8 cellular contexts compared by ENCODE assay signal in genomic region chr16:23835390-23836077, GRCh38. TPM values are rescaled to one million over a fixed set of nuclear protein-coding genes. Genes with fewer than 3 reads are reported as not detected.
A peak's percentile ranks its signal among the peaks of the same experiment; 100 is the strongest.
DNase-seq lines count a peak whose midpoint lies in the region; ATAC-seq and TF ChIP-seq lines count a peak whose summit lies in the region.

Gene PRKCB (plus strand): TSS chr16:23835983.

- H3K36me3 Mint-ChIP-seq in activated CD4-positive, alpha-beta memory T cell treated with anti-CD3 and anti-CD28 coated beads, Interleukin-2, amount 10 ng/mL, durations not matched to agents 7 days and 5 days (ENCODE audit: low read depth) = peaks cover 44% of the 10 kb centered on the region

- H3K4me2 ChIP-seq in HCT116 (ENCODE audit: low read length) = no peak within 1 kb of the TSS
- peak within 1 kb of the TSS; percentile 25 for H3K4me2 ChIP-seq in mesendoderm (ENCODE audit: low read length)

- H3K9me2 ChIP-seq in HCT116 (ENCODE audit: insufficient read depth) = no peaks in the 10 kb centered on the region

- RAD21 ChIA-PET in HCT116 (lab: Charles Lee; ENCODE audit: low non-redundant PET in 1 of 2, low total read pairs in 2 of 2, uncharacterized antibody in 2 of 2, unreplicated experiment in 2 of 2) = no interaction called here

- no peak within 1 kb of the TSS for H2BK5ac ChIP-seq in mesendoderm (ENCODE audit: low read length)

- H3K4me3 ChIP-seq in GM12875 (ENCODE audit: low read depth, low read length) = peak within 1 kb of the TSS; percentile 93
- no peak within 1 kb of the TSS for H3K4me3 ChIP-seq in HCT116 (replicated peaks in 1 of 2; ENCODE audit: low read depth in 1 of 2, low read length in 2 of 2)
- no peak within 1 kb of the TSS for H3K4me3 ChIP-seq in mesendoderm (ENCODE audit: low read length)

- CTCF ChIA-PET in HCT116 (lab: Charles Lee) = no interaction called here
- CTCF ChIA-PET in activated CD4-positive, alpha-beta memory T cell treated with anti-CD3 and anti-CD28 coated beads, Interleukin-2, amount 10 ng/mL, durations not matched to agents 7 days and 5 days (lab: Charles Lee) = interaction anchor here (0.9 to 2.7 kb wide), 3 partner anchors 28 to 32 kb away, joined by 3 to 10 read pairs (median 3); no protein-coding TSS in a partner anchor

- H3K9me3 ChIP-seq in HCT116 (ENCODE audit: control insufficient read depth in 1 of 2, insufficient read depth in 1 of 2, low read depth in 1 of 2, low read length in 2 of 2) = no peaks in the 10 kb centered on the region; a peak in 1 of 4 replicates

- no peak within 1 kb of the TSS for H3K4ac ChIP-seq in mesendoderm (ENCODE audit: low read depth, low read length)

- H2AFZ ChIP-seq in HCT116 (ENCODE audit: low read depth, low read length, poor library complexity, severe bottlenecking) = no peak within 1 kb of the TSS

- TF ChIP-seq RAD21 in HCT116 (IDR thresholded peaks at IDR 0.05; ENCODE audit: low read depth) = no peak

- ATAC-seq in HCT116 = peak; percentile 17; the same call in 1 of the 2 replicates

- no peak within 1 kb of the TSS for H3K56ac ChIP-seq in mesendoderm (ENCODE audit: low read length)

- H4K5ac ChIP-seq in mesendoderm (ENCODE audit: low read length) = no peak within 1 kb of the TSS

- H3K27ac Mint-ChIP-seq in activated CD4-positive, alpha-beta memory T cell treated with anti-CD3 and anti-CD28 coated beads, Interleukin-2, amount 10 ng/mL, durations not matched to agents 7 days and 5 days = peak within 1 kb of the TSS; percentile 80

- no peak within 1 kb of the TSS for H4K8ac ChIP-seq in mesendoderm (ENCODE audit: low read depth, low read length)

- H2BK120ac ChIP-seq in mesendoderm (ENCODE audit: low read depth, low read length) = no peak within 1 kb of the TSS

- TF ChIP-seq POLR2A in HCT116 (IDR thresholded peaks at IDR 0.05; ENCODE audit: borderline replicate concordance, extremely low read depth, insufficient read depth, insufficient read length) = no peak

- peaks cover 7% of the 10 kb centered on the region for H3K9me3 Mint-ChIP-seq in activated CD4-positive, alpha-beta memory T cell treated with anti-CD3 and anti-CD28 coated beads, Interleukin-2, amount 10 ng/mL, durations not matched to agents 7 days and 5 days

- no peak within 1 kb of the TSS for H2AK5ac ChIP-seq in mesendoderm (ENCODE audit: low read length)

- H2BK15ac ChIP-seq in mesendoderm (replicated peaks; ENCODE audit: low read depth) = no peak within 1 kb of the TSS

- no peaks in the 10 kb centered on the region for H3K79me1 ChIP-seq in mesendoderm (ENCODE audit: low read length)

- no peak for TF ChIP-seq CTCF in GM12875 (IDR thresholded peaks at IDR 0.05; ENCODE audit: borderline replicate concordance, insufficient read depth, low read depth, low read length)
- no peak for TF ChIP-seq CTCF in HCT116 (IDR thresholded peaks at IDR 0.05 in 2 of 3, conservative IDR thresholded peaks at IDR 0.05 in 1 of 3; ENCODE audit: borderline replicate concordance in 1 of 3, insufficient read depth in 1 of 3, low read depth in 2 of 3, low read length in 2 of 3)

- H3K9ac ChIP-seq in HCT116 (ENCODE audit: low read length) = no peak within 1 kb of the TSS
- no peak within 1 kb of the TSS for H3K9ac ChIP-seq in mesendoderm (ENCODE audit: low read length)

- H3K36me3 ChIP-seq in HCT116 (ENCODE audit: control insufficient read depth in 1 of 2, insufficient read depth in 2 of 2, low read length in 2 of 2) (no peaks in the 10 kb centered on the region), mesendoderm (ENCODE audit: control insufficient read depth, insufficient read depth, low read length) (no peaks in the 10 kb centered on the region)

- DNase-seq in HCT116 (ENCODE audit: low read depth, low spot score) = no peak
- peak; percentile 29 to 67 for DNase-seq in NCI-H1930 (lab: John Stamatoyannopoulos, UW)
- DNase-seq in activated CD4-positive, alpha-beta memory T cell treated with anti-CD3 and anti-CD28 coated beads, Interleukin-2, amount 10 ng/mL, durations not matched to agents 7 days and 5 days = peak; percentile 92
- peak; percentile 83 for DNase-seq in effector CD8-positive, alpha-beta T cell (lab: John Stamatoyannopoulos, UW)
- DNase-seq in mesendoderm = peak; percentile 86
- DNase-seq in stimulated activated CD8-positive, alpha-beta memory T cell treated with anti-CD3 and anti-CD28 coated beads, Interleukin-15, amount 100 ng/mL, for 1 hour (ENCODE audit: low read depth) = peak; percentile 74
- no peak for DNase-seq in NCI-H1436 treated with DMSO at 0.1 percent for 48 hours (lab: John Stamatoyannopoulos, UW)

- no peak within 1 kb of the TSS for H3K23ac ChIP-seq in mesendoderm (ENCODE audit: low read length)

- H3K79me2 ChIP-seq in HCT116 (ENCODE audit: insufficient read depth, low read length) (no peaks in the 10 kb centered on the region), mesendoderm (ENCODE audit: control insufficient read depth, insufficient read depth, low read length) (no peaks in the 10 kb centered on the region)

- POLR2A ChIA-PET in HCT116 (lab: Charles Lee) = no interaction called here
- POLR2A ChIA-PET in activated CD4-positive, alpha-beta memory T cell treated with anti-CD3 and anti-CD28 coated beads, Interleukin-2, amount 10 ng/mL, durations not matched to agents 7 days and 5 days (lab: Charles Lee) = interaction anchor here (0.8 to 1.1 kb wide), 4 partner anchors 9 to 43 kb away, joined by 3 to 19 read pairs (median 7); no protein-coding TSS in a partner anchor

- H3K27me3 Mint-ChIP-seq in activated CD4-positive, alpha-beta memory T cell treated with anti-CD3 and anti-CD28 coated beads, Interleukin-2, amount 10 ng/mL, durations not matched to agents 7 days and 5 days = peaks cover 4% of the 10 kb centered on the region

- H3K18ac ChIP-seq in mesendoderm (ENCODE audit: low read length) = no peak within 1 kb of the TSS

- peak within 1 kb of the TSS; percentile 93 for H3K4me3 Mint-ChIP-seq in activated CD4-positive, alpha-beta memory T cell treated with anti-CD3 and anti-CD28 coated beads, Interleukin-2, amount 10 ng/mL, durations not matched to agents 7 days and 5 days

- H3K27me3 ChIP-seq in HCT116 (ENCODE audit: insufficient read depth, low read length) (peaks cover 26% of the 10 kb centered on the region), mesendoderm (ENCODE audit: insufficient read depth, low read length, poor library complexity) (peaks cover 33% of the 10 kb centered on the region)

- no CpG with 5 or more reads among the region's 63 CpGs for WGBS in mesendoderm (ENCODE audit: extremely low coverage, insufficient coverage, low lambda C conversion rate)

- H3K4me1 Mint-ChIP-seq in activated CD4-positive, alpha-beta memory T cell treated with anti-CD3 and anti-CD28 coated beads, Interleukin-2, amount 10 ng/mL, durations not matched to agents 7 days and 5 days = peaks cover 61% of the 10 kb centered on the region

- BruUV-seq in HCT116 (replicated peaks; lab: Mats Ljungman, UMichigan) = no TSS peak

- intact Hi-C loops in HCT116 (cut with micrococcal nuclease) = loop anchor here (10.0 kb wide), 1 partner anchor 59 kb away; no protein-coding TSS in a partner anchor

- no peaks in the 10 kb centered on the region for H4K20me1 ChIP-seq in HCT116 (ENCODE audit: insufficient read depth)

- H3K4me1 ChIP-seq in HCT116 (ENCODE audit: control insufficient read depth in 1 of 2, insufficient read depth in 2 of 2, low read length in 2 of 2) = no peaks in the 10 kb centered on the region
- H3K4me1 ChIP-seq in mesendoderm (ENCODE audit: control insufficient read depth, low read depth, low read length) = no peaks in the 10 kb centered on the region

- no peak within 1 kb of the TSS for H3K27ac ChIP-seq in HCT116 (ENCODE audit: low read depth, low read length)
- H3K27ac ChIP-seq in mesendoderm (ENCODE audit: low read depth, low read length) = no peak within 1 kb of the TSS

TF ChIP-seq in HCT116, 20 proteins besides CTCF, POLR2A, EP300 and RAD21 (continues in another document):
- TF ChIP-seq ZBTB33 (IDR thresholded peaks at IDR 0.05; ENCODE audit: extremely low read depth, insufficient replicate concordance, low read length) (no peak), SRF (IDR thresholded peaks at IDR 0.05; ENCODE audit: low read depth) (no peak), POLR2AphosphoS5 (IDR thresholded peaks at IDR 0.05; ENCODE audit: low read depth, low read length) (no peak), SIN3A (IDR thresholded peaks at IDR 0.05; ENCODE audit: low read depth) (no peak), YY1 (IDR thresholded peaks at IDR 0.05; ENCODE audit: extremely low read depth, insufficient replicate concordance, low read depth, low read length) (no peak), ZFX (IDR thresholded peaks at IDR 0.05) (no peak), EZH2 (IDR thresholded peaks at IDR 0.05) (no peak), TCF7L2 (IDR thresholded peaks at IDR 0.05; ENCODE audit: borderline replicate concordance, extremely low read depth, insufficient read depth, insufficient read length) (no peak), ZNF274 (IDR thresholded peaks at IDR 0.05; ENCODE audit: low read depth, low read length) (no peak), MAX (IDR thresholded peaks at IDR 0.05) (no peak), EGR1 (IDR thresholded peaks at IDR 0.05; ENCODE audit: low read depth) (no peak), JUND (IDR thresholded peaks at IDR 0.05) (no peak)

RNA-seq across cellular contexts. Expression of gene PRKCB, which starts in this region (rescaled TPM):
- total RNA-seq in HCT116 (2021; ENCODE audit: unreplicated experiment) = 0.89 TPM
- not detected in 2 replicates for polyA plus RNA-seq in HCT116 (2012)
- total RNA-seq in activated CD4-positive, alpha-beta memory T cell treated with anti-CD3 and anti-CD28 coated beads, Interleukin-2, amount 10 ng/mL, durations not matched to agents 7 days and 5 days = 10 to 100 TPM; 77.3 to 81.4 TPM
- polyA plus RNA-seq in mesendoderm (2013, experiment 1 of 2) = 0.79 TPM
- 0.69 TPM for polyA plus RNA-seq in mesendoderm (2013, experiment 2 of 2)

Comparison
In these comparisons a context has a peak if more than half of its experiments do, and no peak if none do; other contexts are left out.
1. RNA of gene PRKCB (total RNA-seq): 77.3 to 81.4 TPM in activated CD4-positive, alpha-beta memory T cell treated with anti-CD3 and anti-CD28 coated beads, Interleukin-2, amount 10 ng/mL, durations not matched to agents 7 days and 5 days; 0.89 TPM in HCT116 (single experiment); every median in the first group is over 10 times any median in the second.
2. Peak in ATAC-seq in HCT116; RNA of the gene not detected or under 1 TPM.
3. DNase-seq: peak in NCI-H1930 (2 of 2), activated CD4-positive, alpha-beta memory T cell treated with anti-CD3 and anti-CD28 coated beads, Interleukin-2, amount 10 ng/mL, durations not matched to agents 7 days and 5 days (single experiment), effector CD8-positive, alpha-beta T cell (single experiment), mesendoderm (single experiment) and stimulated activated CD8-positive, alpha-beta memory T cell treated with anti-CD3 and anti-CD28 coated beads, Interleukin-15, amount 100 ng/mL, for 1 hour (single experiment); none in HCT116 (single experiment) and NCI-H1436 treated with DMSO at 0.1 percent for 48 hours (single experiment).